Comparison of ENCODE assay signal across 12 cellular contexts in genomic region chr15:98946301-98947255, GRCh38.
A peak's percentile ranks its signal among the peaks of the same experiment; 100 is the strongest.
DNase-seq lines count a peak whose midpoint lies in the region; ATAC-seq and TF ChIP-seq lines count a peak whose summit lies in the region.
"Had no signal": no experiment of that assay in that cellular context is flagged by ENCODE, and none has a peak within 500 bp of the region (broad histone marks: within the 10 kb centered on the region; RNA-seq: fewer than 3 reads in every experiment).

No MANE protein-coding gene starts in this region.

- H3K36me3 Mint-ChIP-seq in osteocyte (ENCODE audit: unreplicated experiment), result peaks cover 52% of the 10 kb centered on the region
- H3K36me3 Mint-ChIP-seq in activated CD4-positive, alpha-beta T cell treated with anti-CD3 and anti-CD28 coated beads, Interleukin-2, amount 10 ng/mL, durations not matched to agents 7 days and 5 days (ENCODE audit: low read depth), result no peaks in the 10 kb centered on the region

- no peak overlapping the region for H3K4me3 Mint-ChIP-seq in osteocyte (ENCODE audit: unreplicated experiment)
- no peak overlapping the region for H3K4me3 Mint-ChIP-seq in activated CD4-positive, alpha-beta T cell treated with anti-CD3 and anti-CD28 coated beads, Interleukin-2, amount 10 ng/mL, durations not matched to agents 7 days and 5 days

- H3K27me3 Mint-ChIP-seq in osteocyte (ENCODE audit: unreplicated experiment), result no peaks in the 10 kb centered on the region
- no peaks in the 10 kb centered on the region for H3K27me3 Mint-ChIP-seq in activated CD4-positive, alpha-beta T cell treated with anti-CD3 and anti-CD28 coated beads, Interleukin-2, amount 10 ng/mL, durations not matched to agents 7 days and 5 days

- H3K27me3 ChIP-seq in WERI-Rb-1 (ENCODE audit: insufficient read depth, low read depth, severe bottlenecking), result no peaks in the 10 kb centered on the region
- no peaks in the 10 kb centered on the region for H3K27me3 ChIP-seq in gastroesophageal sphincter

- no peaks in the 10 kb centered on the region for H3K9me3 Mint-ChIP-seq in osteocyte (ENCODE audit: unreplicated experiment)
- no peaks in the 10 kb centered on the region for H3K9me3 Mint-ChIP-seq in activated CD4-positive, alpha-beta T cell treated with anti-CD3 and anti-CD28 coated beads, Interleukin-2, amount 10 ng/mL, durations not matched to agents 7 days and 5 days

- no peak for TF ChIP-seq POLR2A in gastroesophageal sphincter (IDR thresholded peaks at IDR 0.05)

- peaks cover 36% of the 10 kb centered on the region for H3K4me1 Mint-ChIP-seq in osteocyte (ENCODE audit: unreplicated experiment)
- H3K4me1 Mint-ChIP-seq in activated CD4-positive, alpha-beta T cell treated with anti-CD3 and anti-CD28 coated beads, Interleukin-2, amount 10 ng/mL, durations not matched to agents 7 days and 5 days, result no peaks in the 10 kb centered on the region

- H3K27ac Mint-ChIP-seq in osteocyte (ENCODE audit: unreplicated experiment), result peak overlapping the region; percentile 94
- H3K27ac Mint-ChIP-seq in activated CD4-positive, alpha-beta T cell treated with anti-CD3 and anti-CD28 coated beads, Interleukin-2, amount 10 ng/mL, durations not matched to agents 7 days and 5 days, result no peak overlapping the region

- WGBS in gastroesophageal sphincter (ENCODE audit: low coverage in 1 of 2), 2 donors, result 66 to 87% methylated on average over 6 to 10 of the region's 15 CpGs

- peak; percentile 83 for ATAC-seq in Right ventricle myocardium superior (ENCODE audit: poor library complexity)
- no peak for ATAC-seq in GM21390 (IDR thresholded peaks at IDR 0.05; ENCODE audit: unreplicated experiment)
- no peak for ATAC-seq in gastroesophageal sphincter
- ATAC-seq: activated CD4-positive, CD25-positive, alpha-beta regulatory T cell treated with anti-CD3 and anti-CD28 coated beads, Interleukin-2, amount 50 U/mL, for 24 hours had no signal

- H3K27ac ChIP-seq in WERI-Rb-1 (no peak overlapping the region), gastroesophageal sphincter (peak overlapping the region in 1 of 4 donors; percentile 47)

- POLR2A ChIA-PET in activated CD4-positive, alpha-beta T cell treated with anti-CD3 and anti-CD28 coated beads, Interleukin-2, amount 10 ng/mL, durations not matched to agents 7 days and 5 days (lab: Charles Lee), result no interaction called here

- H3K4me1 ChIP-seq in gastroesophageal sphincter, result peaks cover 0 to 23% (median 12%) of the 10 kb centered on the region in 3 donors

- TF ChIP-seq CTCF in AG09309 (IDR thresholded peaks at IDR 0.05; ENCODE audit: control insufficient read depth, insufficient read depth, low read depth, low read length, missing control alignments), result no peak
- no peak for TF ChIP-seq CTCF in WERI-Rb-1 (IDR thresholded peaks at IDR 0.05; ENCODE audit: low read depth, low read length)
- no peak for TF ChIP-seq CTCF in osteocyte (IDR thresholded peaks at IDR 0.05)
- no peak for TF ChIP-seq CTCF in gastroesophageal sphincter (IDR thresholded peaks at IDR 0.05)

- CTCF ChIA-PET in activated CD4-positive, alpha-beta T cell treated with anti-CD3 and anti-CD28 coated beads, Interleukin-2, amount 10 ng/mL, durations not matched to agents 7 days and 5 days (lab: Charles Lee), result no interaction called here

- intact Hi-C loops in Right ventricle myocardium superior (cut with DNase I), result no loop called here

- H3K36me3 ChIP-seq in WERI-Rb-1 (peaks cover 41% of the 10 kb centered on the region), gastroesophageal sphincter (peaks cover 0 to 86% of the 10 kb centered on the region in 2 donors)

- no peak overlapping the region for H3K4me3 ChIP-seq in AG09309 (ENCODE audit: control insufficient read depth, low read depth, low read length)
- no peak overlapping the region for H3K4me3 ChIP-seq in WERI-Rb-1 (ENCODE audit: low read depth, low read length)
- no peak overlapping the region for H3K4me3 ChIP-seq in gastroesophageal sphincter

- DNase-seq in AG09309 (ENCODE audit: low read depth) (peak; percentile 17), WERI-Rb-1 (peak; percentile 28), Right ventricle myocardium superior (peak; percentile 74), osteocyte (ENCODE audit: extremely low spot score, unreplicated experiment) (no peak), iPS-NIHi7 (ENCODE audit: extremely low spot score) (no peak)
- DNase-seq in activated CD4-positive, alpha-beta T cell treated with anti-CD3 and anti-CD28 coated beads, Interleukin-2, amount 10 ng/mL, durations not matched to agents 7 days and 5 days, result no peak
- DNase-seq: activated gamma-delta T cell treated with Interleukin-2 at 50 U/mL for 16 hours; effector CD4-positive, alpha-beta T cell; Karpas-422 had no signal

- TF ChIP-seq EP300 in gastroesophageal sphincter (IDR thresholded peaks at IDR 0.05), result no peak

- H3K9me3 ChIP-seq in WERI-Rb-1 (ENCODE audit: severe bottlenecking) (no peaks in the 10 kb centered on the region), gastroesophageal sphincter (no peaks in the 10 kb centered on the region)

Comparison
In these comparisons a context has a peak if more than half of its experiments do, and no peak if none do; other contexts are left out.
1. DNase-seq: peak in AG09309 (single experiment), WERI-Rb-1 (single experiment) and Right ventricle myocardium superior (single experiment); none in osteocyte (single experiment), activated CD4-positive, alpha-beta T cell treated with anti-CD3 and anti-CD28 coated beads, Interleukin-2, amount 10 ng/mL, durations not matched to agents 7 days and 5 days (single experiment) and iPS-NIHi7 (single experiment).